1 cellular context compared by ENCODE assay signal in the genomic region with DNA sequence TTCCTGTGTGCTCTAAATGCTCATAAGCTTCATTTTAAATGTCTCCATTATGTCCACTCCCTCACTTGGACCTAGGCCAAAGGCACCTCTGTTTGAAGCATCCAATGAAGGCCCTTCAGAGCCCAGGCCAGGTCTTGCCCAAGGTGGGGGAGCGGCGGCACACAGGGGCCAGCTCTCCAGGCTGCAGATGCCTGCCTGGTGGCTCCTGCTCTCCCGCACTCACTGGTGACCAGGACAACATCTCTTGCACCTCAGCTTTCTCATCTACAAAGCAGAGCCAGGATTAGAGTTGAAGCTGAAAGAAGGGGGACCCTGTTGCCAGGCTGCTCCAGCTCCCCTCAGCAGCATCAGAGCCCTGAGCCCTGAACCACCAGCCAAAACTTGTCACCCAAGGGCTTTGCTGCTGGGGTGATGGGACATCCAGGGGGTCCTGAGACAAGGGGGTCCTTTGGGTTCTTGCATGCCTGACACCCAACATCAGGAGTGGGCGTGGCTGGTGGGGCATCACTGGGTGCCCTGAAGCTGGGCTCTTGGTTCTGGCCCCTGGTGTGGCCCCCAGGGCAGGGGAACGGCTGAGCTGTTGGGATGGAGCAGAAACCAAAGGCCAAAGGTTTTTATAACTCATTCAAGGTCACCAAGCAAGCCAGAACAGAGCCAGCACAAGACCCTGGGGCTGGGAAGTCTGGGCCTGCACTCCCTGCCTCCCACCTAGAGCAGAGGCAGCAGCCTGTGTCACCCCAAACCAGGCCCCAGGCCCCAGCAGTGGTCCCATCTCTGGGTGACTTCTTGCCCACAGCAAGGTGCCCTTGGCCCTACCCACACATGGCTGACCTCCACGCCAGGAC.
TF ChIP-seq lines count a peak whose summit lies in the region.

No MANE protein-coding gene starts in this region.

TF ChIP-seq in K562, 482 proteins besides CTCF, POLR2A, EP300 and RAD21:
- TF ChIP-seq RBM22 (IDR thresholded peaks at IDR 0.05; ENCODE audit: low read depth, low read length, poor library complexity, severe bottlenecking) (no peak), NFIC (IDR thresholded peaks at IDR 0.05) (0 out of 2 replicates have a peak, but pooled peaks have one; percentile 20)
TF ChIP-seq in K562: peak in this region for 1.
